ENCODE assay signal across 8 cellular contexts in the genomic region with DNA sequence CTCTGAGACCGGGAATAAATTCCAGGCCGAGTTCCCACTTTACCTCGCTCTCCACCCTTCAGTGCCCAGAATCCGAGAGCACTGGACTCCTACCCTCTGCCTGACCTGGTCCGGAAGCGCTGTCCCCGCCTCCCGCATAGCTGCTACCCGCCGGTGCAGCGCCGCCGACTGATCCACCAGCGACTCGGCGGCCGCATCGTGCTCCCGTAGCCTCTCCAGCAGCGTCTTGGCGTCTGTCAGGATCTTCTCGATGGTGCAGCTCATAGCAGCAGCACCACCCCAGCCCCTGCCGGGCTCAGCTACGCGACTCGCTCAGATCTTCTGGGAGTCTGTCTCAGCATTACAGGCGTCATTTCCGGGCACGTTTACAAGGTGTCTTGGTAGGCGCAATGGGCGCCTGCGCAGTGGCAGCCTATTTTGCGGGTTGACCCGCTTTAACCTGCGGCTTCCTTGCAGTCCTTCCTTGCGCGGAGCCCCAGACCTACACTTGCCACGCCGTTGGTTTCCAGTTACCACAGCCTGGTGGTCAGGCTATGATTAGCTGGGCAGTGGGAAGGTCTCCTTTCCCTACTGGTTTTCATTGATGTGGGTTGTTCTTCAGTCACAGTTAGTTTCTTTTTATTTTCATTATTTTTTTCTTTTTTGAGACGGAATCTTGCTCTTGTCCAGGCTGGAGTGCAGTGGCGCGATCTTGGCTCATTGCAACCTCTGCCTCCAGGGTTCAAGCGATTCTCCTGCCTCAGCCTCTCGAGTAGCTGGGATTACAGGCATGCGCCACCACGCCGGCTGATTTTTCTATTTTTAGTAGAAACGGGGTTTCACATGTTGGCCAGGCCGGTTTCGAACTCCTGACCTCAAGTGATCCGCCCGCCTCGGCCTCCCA. TPM values are rescaled to one million over a fixed set of nuclear protein-coding genes. Genes with fewer than 3 reads are reported as not detected.
DNase-seq lines count a peak whose midpoint lies in the region; ATAC-seq and TF ChIP-seq lines count a peak whose summit lies in the region.

SIKE1 (minus strand) TSS at position 342 of the 883 bp plus-strand sequence; CDS start at position 264, 78 bp downstream.

- peak within 1 kb of the TSS; percentile 100 for H3K4me3 Mint-ChIP-seq in GM23338
- H3K4me3 Mint-ChIP-seq in naive thymus-derived CD4-positive, alpha-beta T cell: peak within 1 kb of the TSS; percentile 98 to 100 (median 100)
- H3K4me3 Mint-ChIP-seq in stimulated activated naive B cell treated with anti-CD40 and anti-IgM and Interleukin-4, amounts not matched to agents 10 μg/mL and 1 μg/mL and 100 μg/mL, for 72 hours: peak within 1 kb of the TSS; percentile 99 to 100

- TF ChIP-seq CTCF in DOHH2 (IDR thresholded peaks at IDR 0.05; ENCODE audit: low read depth, low read length, poor library complexity, severe bottlenecking) (no peak), GM23338 (conservative IDR thresholded peaks at IDR 0.05; ENCODE audit: low read depth in 2 of 2) (peak in 1 of 2 experiments; percentile 11; a peak in 1 of 4 replicates), fibroblast of lung (conservative IDR thresholded peaks at IDR 0.05 in 1 of 2, IDR thresholded peaks at IDR 0.05 in 1 of 2; ENCODE audit: low read depth in 1 of 2, low read length in 2 of 2) (no peak)

- peak within 1 kb of the TSS; percentile 75 for H3K9ac ChIP-seq in fibroblast of lung (ENCODE audit: insufficient read depth, low read length)

- H3K9me3 ChIP-seq in DOHH2 (ENCODE audit: control insufficient read depth, insufficient read depth, low read length) (no peaks in the 10 kb centered on the region), fibroblast of lung (ENCODE audit: control insufficient read depth, insufficient read depth, low read depth, low read length) (no peaks in the 10 kb centered on the region)
- H3K9me3 ChIP-seq in naive thymus-derived CD4-positive, alpha-beta T cell (ENCODE audit: control insufficient read depth in 2 of 3, low read length in 3 of 3): no peaks in the 10 kb centered on the region

- H3K4me1 ChIP-seq in DOHH2 (ENCODE audit: control insufficient read depth, low read length): peaks cover 15% of the 10 kb centered on the region
- H3K4me1 ChIP-seq in GM23338 (ENCODE audit: insufficient read depth): peaks cover 5% of the 10 kb centered on the region; the same call in 1 of the 2 replicates
- peaks cover 2% of the 10 kb centered on the region for H3K4me1 ChIP-seq in fibroblast of lung (ENCODE audit: control insufficient read depth, extremely low read depth, insufficient read depth, low read length)
- H3K4me1 ChIP-seq in naive thymus-derived CD4-positive, alpha-beta T cell (ENCODE audit: control insufficient read depth in 2 of 2, insufficient read depth in 2 of 2, low read length in 2 of 2): peaks cover 0 to 8% of the 10 kb centered on the region in 2 donors

- peaks cover 33% of the 10 kb centered on the region for H3K79me2 ChIP-seq in DOHH2 (ENCODE audit: control insufficient read depth, low read length)
- peaks cover 27% of the 10 kb centered on the region for H3K79me2 ChIP-seq in GM23338 (replicated peaks; ENCODE audit: insufficient read depth)
- peaks cover 13% of the 10 kb centered on the region for H3K79me2 ChIP-seq in fibroblast of lung (ENCODE audit: control insufficient read depth, insufficient read depth, low read length)

- H4K20me1 ChIP-seq in DOHH2 (ENCODE audit: control insufficient read depth, insufficient read depth, low read depth, low read length): no peaks in the 10 kb centered on the region
- no peaks in the 10 kb centered on the region for H4K20me1 ChIP-seq in GM23338 (replicated peaks; ENCODE audit: insufficient read depth)
- no peaks in the 10 kb centered on the region for H4K20me1 ChIP-seq in fibroblast of lung (ENCODE audit: control insufficient read depth, extremely low read depth, insufficient read depth, low read length)

- no peaks in the 10 kb centered on the region for H3K27me3 ChIP-seq in DOHH2 (ENCODE audit: control insufficient read depth, low read length)
- peaks cover 10% of the 10 kb centered on the region; the same call in 1 of the 2 replicates for H3K27me3 ChIP-seq in GM23338 (ENCODE audit: insufficient read depth)
- peaks cover 3% of the 10 kb centered on the region for H3K27me3 ChIP-seq in fibroblast of lung (ENCODE audit: control insufficient read depth, insufficient read depth, low read length)
- no peaks in the 10 kb centered on the region for H3K27me3 ChIP-seq in naive thymus-derived CD4-positive, alpha-beta T cell (ENCODE audit: control insufficient read depth in 2 of 2, insufficient read depth in 2 of 2, low read length in 2 of 2)

- H3K9me2 ChIP-seq in DOHH2 (replicated peaks; ENCODE audit: control insufficient read depth, low read length) (no peaks in the 10 kb centered on the region), GM23338 (ENCODE audit: insufficient read depth) (no peaks in the 10 kb centered on the region)

- peak within 1 kb of the TSS; percentile 91 for H3K4me3 ChIP-seq in DOHH2 (ENCODE audit: low read length)
- peak within 1 kb of the TSS; percentile 72 for H3K4me3 ChIP-seq in GM23338
- peak within 1 kb of the TSS; percentile 58 to 97 (median 82) for H3K4me3 ChIP-seq in fibroblast of lung (replicated peaks in 1 of 4; ENCODE audit: control extremely low read depth in 1 of 4, insufficient read depth in 1 of 4, low read depth in 3 of 4, low read length in 4 of 4)
- peak within 1 kb of the TSS; percentile 78 for H3K4me3 ChIP-seq in naive thymus-derived CD4-positive, alpha-beta T cell (ENCODE audit: low read length)

- H3K4me2 ChIP-seq in DOHH2 (ENCODE audit: low read length): peak within 1 kb of the TSS; percentile 63
- H3K4me2 ChIP-seq in GM23338: peak within 1 kb of the TSS; percentile 84
- peak within 1 kb of the TSS; percentile 90 for H3K4me2 ChIP-seq in fibroblast of lung (ENCODE audit: extremely low read depth, insufficient read depth, low read length)

- peak; percentile 99 for ATAC-seq in GM23338
- peak; percentile 99 for ATAC-seq in naive thymus-derived CD4-positive, alpha-beta T cell
- peak; percentile 100 for ATAC-seq in stimulated activated naive B cell treated with anti-CD40 and anti-IgM and Interleukin-4, amounts not matched to agents 10 μg/mL and 1 μg/mL and 100 μg/mL, for 72 hours (replicated peaks)

- H3F3A ChIP-seq in DOHH2 (ENCODE audit: control insufficient read depth, insufficient read depth): no peaks in the 10 kb centered on the region
- no peaks in the 10 kb centered on the region for H3F3A ChIP-seq in GM23338 (replicated peaks; ENCODE audit: low read depth)

- peaks cover 31% of the 10 kb centered on the region for H3K36me3 Mint-ChIP-seq in GM23338 (ENCODE audit: low read depth)
- H3K36me3 Mint-ChIP-seq in naive thymus-derived CD4-positive, alpha-beta T cell: peaks cover 3 to 26% (median 21%) of the 10 kb centered on the region in 5 donors
- H3K36me3 Mint-ChIP-seq in stimulated activated naive B cell treated with anti-CD40 and anti-IgM and Interleukin-4, amounts not matched to agents 10 μg/mL and 1 μg/mL and 100 μg/mL, for 72 hours: peaks cover 7 to 28% of the 10 kb centered on the region in 2 donors

- H3K27me3 Mint-ChIP-seq in GM23338 (ENCODE audit: insufficient read depth, low read depth, poor library complexity): peaks cover 4% of the 10 kb centered on the region
- H3K27me3 Mint-ChIP-seq in naive thymus-derived CD4-positive, alpha-beta T cell: peaks cover 0 to 17% (median 0%) of the 10 kb centered on the region in 5 donors
- H3K27me3 Mint-ChIP-seq in stimulated activated naive B cell treated with anti-CD40 and anti-IgM and Interleukin-4, amounts not matched to agents 10 μg/mL and 1 μg/mL and 100 μg/mL, for 72 hours: peaks cover 0 to 12% of the 10 kb centered on the region in 2 donors

- POLR2A ChIA-PET in naive thymus-derived CD4-positive, alpha-beta T cell (lab: Charles Lee): interaction anchor here (0.6 to 6.3 kb wide), 10 partner anchors 10 to 269 kb away, joined by 3 to 47 read pairs (median 4); partner anchors contain the start of genes CSDE1, NRAS and TRIM33

- H3K27ac Mint-ChIP-seq in GM23338: peak within 1 kb of the TSS; percentile 98
- H3K27ac Mint-ChIP-seq in naive thymus-derived CD4-positive, alpha-beta T cell: peak within 1 kb of the TSS; percentile 96 to 100 (median 99)
- peak within 1 kb of the TSS; percentile 99 for H3K27ac Mint-ChIP-seq in stimulated activated naive B cell treated with anti-CD40 and anti-IgM and Interleukin-4, amounts not matched to agents 10 μg/mL and 1 μg/mL and 100 μg/mL, for 72 hours

- H3K27ac ChIP-seq in DOHH2 (ENCODE audit: low read depth, low read length) (peak within 1 kb of the TSS; percentile 47), GM23338 (ENCODE audit: low read depth) (peak within 1 kb of the TSS; percentile 79), fibroblast of lung (ENCODE audit: insufficient read depth, low read length) (peak within 1 kb of the TSS; percentile 79)
- peak within 1 kb of the TSS; percentile 87 for H3K27ac ChIP-seq in naive thymus-derived CD4-positive, alpha-beta T cell (ENCODE audit: low read depth, low read length)

- H3K4me1 Mint-ChIP-seq in GM23338: peaks cover 2% of the 10 kb centered on the region; the same call in 2 of the 3 replicates
- H3K4me1 Mint-ChIP-seq in naive thymus-derived CD4-positive, alpha-beta T cell: peaks cover 19 to 40% (median 30%) of the 10 kb centered on the region in 7 donors
- peaks cover 8 to 17% of the 10 kb centered on the region in 2 donors for H3K4me1 Mint-ChIP-seq in stimulated activated naive B cell treated with anti-CD40 and anti-IgM and Interleukin-4, amounts not matched to agents 10 μg/mL and 1 μg/mL and 100 μg/mL, for 72 hours

- intact Hi-C loops in naive thymus-derived CD4-positive, alpha-beta T cell (cut with micrococcal nuclease): loop anchor here (1.0 to 5.0 kb wide), 12 partner anchors 23 to 1823 kb away; partner anchors contain the start of genes BCAS2 (in 2 of the 2), CSDE1 (in 2 of the 2), NRAS (in 2 of the 2) and TRIM33 (in 2 of the 2)

- H2AFZ ChIP-seq in GM23338 (peak within 1 kb of the TSS; percentile 66), fibroblast of lung (ENCODE audit: low read length) (peak within 1 kb of the TSS; percentile 98)

- H3K9me3 Mint-ChIP-seq in GM23338: no peaks in the 10 kb centered on the region; the same call in 2 of the 3 replicates
- peaks cover 0 to 2% (median 0%) of the 10 kb centered on the region in 11 donors for H3K9me3 Mint-ChIP-seq in naive thymus-derived CD4-positive, alpha-beta T cell
- H3K9me3 Mint-ChIP-seq in stimulated activated naive B cell treated with anti-CD40 and anti-IgM and Interleukin-4, amounts not matched to agents 10 μg/mL and 1 μg/mL and 100 μg/mL, for 72 hours: no peaks in the 10 kb centered on the region

- H3K36me3 ChIP-seq in DOHH2 (ENCODE audit: control insufficient read depth, low read length) (peaks cover 34% of the 10 kb centered on the region), GM23338 (ENCODE audit: insufficient read depth) (peaks cover 24% of the 10 kb centered on the region), fibroblast of lung (ENCODE audit: control insufficient read depth, insufficient read depth, low read length) (peaks cover 3% of the 10 kb centered on the region)
- peaks cover 0 to 26% (median 3%) of the 10 kb centered on the region in 3 experiments for H3K36me3 ChIP-seq in naive thymus-derived CD4-positive, alpha-beta T cell (ENCODE audit: control insufficient read depth in 2 of 3, insufficient read depth in 3 of 3, low read length in 3 of 3)

- CTCF ChIA-PET in naive thymus-derived CD4-positive, alpha-beta T cell (lab: Charles Lee): no interaction called here

- DNase-seq in GM23338 (ENCODE audit: low spot score): peak; percentile 99
- DNase-seq in LHCN-M2 (ENCODE audit: low read depth): peak; percentile 91
- DNase-seq in RPMI7951 (ENCODE audit: low read depth): peak; percentile 94
- DNase-seq in activated T-helper 1 cell treated with anti-CD3 and anti-CD28 coated beads, Interleukin-2, amount 50 U/mL, for 16 hours (ENCODE audit: low read depth in 1 of 2, low spot score in 1 of 2): peak; percentile 85 to 86
- peak; percentile 94 to 96 for DNase-seq in fibroblast of lung (ENCODE audit: low read depth in 2 of 2)
- DNase-seq in naive thymus-derived CD4-positive, alpha-beta T cell: peak; percentile 82 to 98 (median 95)
- DNase-seq in stimulated activated naive B cell treated with anti-CD40 and anti-IgM and Interleukin-4, amounts not matched to agents 10 μg/mL and 1 μg/mL and 100 μg/mL, for 72 hours: peak; percentile 93

RNA-seq across cellular contexts. Expression of gene SIKE1, which starts in this region (rescaled TPM):
- total RNA-seq in GM23338 (2014; rRNA removed; shearing (Covaris generic)): 74.0 and 90.4 TPM in 2 replicates
- polyA plus RNA-seq in GM23338 (2016; fragmentation: Nextera tagmentation; extraction: Ambion mirVana) (79.6 and 96.3 TPM in 2 replicates), fibroblast of lung (31.2 and 48.8 TPM in 2 replicates)
- total RNA-seq in LHCN-M2 (2014; rRNA removed) (31.0 and 34.4 TPM in 2 replicates), fibroblast of lung (69.5 and 87.8 TPM in 2 replicates)
- polyA plus RNA-seq in LHCN-M2 (2012): 23.5 TPM
- total RNA-seq in RPMI7951 (2014; rRNA removed; shearing (Covaris generic)): 61.9 and 80.6 TPM in 2 replicates
- 29.3 and 37.7 TPM in 2 replicates for polyA plus RNA-seq in fibroblast of lung (2012)
- 3.0 and 6.7 TPM in 2 replicates for polyA minus RNA-seq in fibroblast of lung (ENCODE audit: low replicate concordance)
- 10 to 100 TPM; 43.4 to 69.4 (median 61.2) TPM for total RNA-seq in naive thymus-derived CD4-positive, alpha-beta T cell
- polyA plus RNA-seq in naive thymus-derived CD4-positive, alpha-beta T cell: 10 to 100 TPM; 32.7 to 50.7 TPM

Comparison
In these comparisons a context has a peak if more than half of its experiments do, and no peak if none do; other contexts are left out.
1. Peak in every context shown above with its lines: DNase-seq, ATAC-seq, H3K4me3 ChIP-seq and H3K27ac ChIP-seq.